25 cellular contexts compared by ENCODE assay signal in the genomic region with DNA sequence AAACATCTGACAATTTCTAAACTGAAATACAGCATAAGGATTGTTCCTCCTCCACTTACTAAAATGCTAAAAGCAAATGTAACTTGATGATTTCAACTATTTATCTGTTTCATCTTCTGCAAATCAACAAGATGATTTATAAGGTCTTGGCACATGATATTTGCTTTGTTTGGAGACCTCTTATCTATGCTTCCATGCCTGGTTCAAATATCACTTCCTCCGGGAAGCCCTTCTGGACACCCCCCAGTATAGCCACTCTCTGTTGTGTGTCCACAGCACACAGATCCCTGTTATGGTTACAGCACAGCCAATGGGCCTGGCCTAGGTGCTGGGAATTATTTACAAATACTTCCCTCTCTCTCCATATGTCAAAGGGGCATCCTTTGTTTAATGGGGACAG.
"Had no signal": no experiment of that assay in that cellular context is flagged by ENCODE, and none has a peak within 500 bp of the region (broad histone marks: within the 10 kb centered on the region; RNA-seq: fewer than 3 reads in every experiment).

No MANE protein-coding gene starts in this region.

- H3K4me1 Mint-ChIP-seq: activated T-helper 17 cell treated with anti-CD3 and anti-CD28 coated beads, Interleukin-2, amount 50 U/mL, for 72 hours; central memory CD8-positive, alpha-beta T cell; naive thymus-derived CD8-positive, alpha-beta T cell; neural progenitor cell; WTC11 had no signal

- H3K36me3 ChIP-seq: breast epithelium, gastrocnemius medialis, neural progenitor cell had no signal

- DNase-seq: activated CD4-positive, alpha-beta T cell treated with anti-CD3 and anti-CD28 coated beads, Interleukin-2, amount 50 U/mL, for 1 hour; activated CD8-positive, alpha-beta T cell treated with anti-CD3 and anti-CD28 coated beads for 36 hours; activated gamma-delta T cell treated with Interleukin-2 at 50 U/mL for 16 hours; activated T-cell treated with anti-CD3 and anti-CD28 coated beads, Interleukin-2, amount 50 U/mL, for 4 hours; dermis blood vessel endothelial cell; effector CD8-positive, alpha-beta T cell; gastrocnemius medialis; islet precursor cell; left ventricle myocardium superior; naive thymus-derived CD8-positive, alpha-beta T cell; occipital lobe; right lobe of liver; stimulated activated CD4-positive, alpha-beta T cell treated with anti-CD3 and anti-CD28 coated beads, Interleukin-2, amount 100 ng/mL, for 48 hours; stimulated activated naive CD8-positive, alpha-beta T cell treated with anti-CD3 and anti-CD28 coated beads, Interleukin-15, Interleukin-2, amounts not matched to agents 100 U/mL and 50 U/mL, for 24 hours; T-helper 2 cell; testis; transverse colon had no signal

- H3K4me1 ChIP-seq: breast epithelium, parathyroid adenoma, right lobe of liver, testis, transverse colon had no signal

- H3K9me3 ChIP-seq: breast epithelium, gastrocnemius medialis, right lobe of liver, testis, transverse colon had no signal

- H3K36me3 Mint-ChIP-seq: activated naive CD4-positive, alpha-beta T cell treated with anti-CD3 and anti-CD28 coated beads, Interleukin-2, amount 50 U/mL, for 72 hours; naive thymus-derived CD8-positive, alpha-beta T cell; WTC11 had no signal

- H3K27ac Mint-ChIP-seq: activated CD8-positive, alpha-beta T cell treated with anti-CD3 and anti-CD28 coated beads for 36 hours; activated T-helper 17 cell treated with anti-CD3 and anti-CD28 coated beads, Interleukin-2, amount 50 U/mL, for 72 hours; naive thymus-derived CD8-positive, alpha-beta T cell; neural progenitor cell; WTC11 had no signal

- H3K27ac ChIP-seq: breast epithelium, gastrocnemius medialis, hepatocyte, neural progenitor cell, parathyroid adenoma, right lobe of liver, testis, transverse colon had no signal

- H3K4me3 Mint-ChIP-seq: activated CD8-positive, alpha-beta T cell treated with anti-CD3 and anti-CD28 coated beads for 36 hours; activated T-cell treated with anti-CD3 and anti-CD28 coated beads, Interleukin-2, amount 50 U/mL, for 4 hours; activated T-helper 17 cell treated with anti-CD3 and anti-CD28 coated beads, Interleukin-2, amount 50 U/mL, for 72 hours; central memory CD8-positive, alpha-beta T cell; naive thymus-derived CD8-positive, alpha-beta T cell; neural progenitor cell; WTC11 had no signal

- H3K4me3 ChIP-seq: breast epithelium, gastrocnemius medialis, hepatocyte, neural progenitor cell, right lobe of liver, testis, transverse colon had no signal

- H3K9me3 Mint-ChIP-seq: activated CD8-positive, alpha-beta T cell treated with anti-CD3 and anti-CD28 coated beads for 36 hours; activated naive CD4-positive, alpha-beta T cell treated with anti-CD3 and anti-CD28 coated beads, Interleukin-2, amount 50 U/mL, for 72 hours; activated T-cell treated with anti-CD3 and anti-CD28 coated beads, Interleukin-2, amount 50 U/mL, for 4 hours; activated T-helper 17 cell treated with anti-CD3 and anti-CD28 coated beads, Interleukin-2, amount 50 U/mL, for 72 hours; central memory CD8-positive, alpha-beta T cell; naive thymus-derived CD8-positive, alpha-beta T cell; neural progenitor cell; WTC11 had no signal

- H3K27me3 Mint-ChIP-seq: activated CD8-positive, alpha-beta T cell treated with anti-CD3 and anti-CD28 coated beads for 36 hours; activated T-helper 17 cell treated with anti-CD3 and anti-CD28 coated beads, Interleukin-2, amount 50 U/mL, for 72 hours; central memory CD8-positive, alpha-beta T cell had no signal
